ENCODE assay signal across 8 cellular contexts in the genomic region with DNA sequence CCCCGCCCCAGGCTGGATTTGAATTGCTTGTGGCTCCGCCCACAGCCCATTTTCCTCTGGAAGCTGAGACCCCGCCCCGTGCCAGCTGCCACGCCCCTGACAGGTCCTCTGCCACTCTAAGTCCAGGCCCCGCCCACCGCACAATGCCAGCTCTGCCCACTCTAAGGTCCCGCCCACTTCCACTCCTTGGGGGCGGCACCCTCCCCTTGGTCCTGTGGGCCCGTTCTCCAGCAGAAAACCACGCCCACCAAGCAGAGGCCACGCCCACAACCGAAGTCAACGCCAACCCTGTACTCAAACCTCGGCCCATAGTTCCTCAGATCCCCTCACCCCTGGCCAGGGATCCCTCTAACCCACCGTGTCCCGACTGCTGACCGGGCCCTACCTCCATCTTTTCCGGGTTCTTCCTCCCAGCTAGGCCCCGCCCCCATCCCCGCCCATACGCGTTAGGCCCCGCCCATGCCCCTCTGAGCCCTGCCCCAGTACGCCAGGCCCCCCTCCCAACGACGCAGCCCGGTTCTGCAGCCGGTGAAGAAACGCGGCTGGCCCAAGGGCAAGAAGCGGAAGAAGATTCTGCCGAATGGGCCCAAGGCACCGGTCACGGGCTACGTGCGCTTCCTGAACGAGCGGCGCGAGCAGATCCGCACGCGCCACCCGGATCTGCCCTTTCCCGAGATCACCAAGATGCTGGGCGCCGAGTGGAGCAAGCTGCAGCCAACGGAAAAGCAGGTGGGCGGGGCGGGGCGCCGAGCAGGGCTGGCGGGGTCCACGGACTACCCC. TPM values are rescaled to one million over a fixed set of nuclear protein-coding genes. Genes with fewer than 3 reads are reported as not detected.
DNase-seq lines count a peak whose midpoint lies in the region; ATAC-seq and TF ChIP-seq lines count a peak whose summit lies in the region.

No MANE protein-coding gene starts in this region.

- H2AFZ ChIP-seq in neural progenitor cell (replicated peaks): no peak overlapping the region

- peak overlapping the region; percentile 92 for H3K4me2 ChIP-seq in DOHH2 (ENCODE audit: low read length)
- H3K4me2 ChIP-seq in neural progenitor cell: peak overlapping the region; percentile 93

- peaks cover 7% of the 10 kb centered on the region for H3K36me3 Mint-ChIP-seq in neural progenitor cell

- no peaks in the 10 kb centered on the region for H3K9me2 ChIP-seq in DOHH2 (replicated peaks; ENCODE audit: control insufficient read depth, low read length)

- DNase-seq in LNCaP clone FGC (ENCODE audit: low read depth) (peak; percentile 89), SIG-M5 treated with dmso at 0.1 percent for 504 hours (lab: John Stamatoyannopoulos, UW; ENCODE audit: unreplicated experiment) (peak; percentile 93), activated gamma-delta T cell treated with Interleukin-2 at 50 U/mL for 16 hours (peak; percentile 70), foreskin keratinocyte (peak; percentile 64 to 87), neural progenitor cell (ENCODE audit: low spot score) (peak; percentile 98), stomach (peak; percentile 96)

- no peak overlapping the region for H3K9ac ChIP-seq in neural progenitor cell

- ATAC-seq in foreskin keratinocyte (peak; percentile 50), GM21737 (IDR thresholded peaks at IDR 0.05; ENCODE audit: unreplicated experiment) (no peak)

- peaks cover 16% of the 10 kb centered on the region for H3K36me3 ChIP-seq in DOHH2 (ENCODE audit: control insufficient read depth, low read length)
- no peaks in the 10 kb centered on the region for H3K36me3 ChIP-seq in neural progenitor cell
- peaks cover 0 to 24% (median 19%) of the 10 kb centered on the region in 4 donors for H3K36me3 ChIP-seq in stomach

- TF ChIP-seq CTCF in DOHH2 (IDR thresholded peaks at IDR 0.05; ENCODE audit: low read depth, low read length, poor library complexity, severe bottlenecking) (no peak), LNCaP clone FGC (IDR thresholded peaks at IDR 0.05; ENCODE audit: control insufficient read depth, extremely low read depth, insufficient read depth) (no peak), foreskin keratinocyte (conservative IDR thresholded peaks at IDR 0.05) (no peak), neural progenitor cell (IDR thresholded peaks at IDR 0.05) (no peak), stomach (IDR thresholded peaks at IDR 0.05) (no peak)

- peak overlapping the region; percentile 88 for H3K4me3 Mint-ChIP-seq in neural progenitor cell

- H3K9me3 ChIP-seq in DOHH2 (ENCODE audit: control insufficient read depth, insufficient read depth, low read length) (no peaks in the 10 kb centered on the region), neural progenitor cell (ENCODE audit: low read depth) (no peaks in the 10 kb centered on the region), stomach (no peaks in the 10 kb centered on the region)

- intact Hi-C loops in stomach (cut with DNase I; ENCODE audit: low total_unique reads): no loop called here

- peaks cover 23% of the 10 kb centered on the region for H3K4me1 Mint-ChIP-seq in neural progenitor cell

- H3K27ac ChIP-seq in DOHH2 (ENCODE audit: low read depth, low read length): no peak overlapping the region
- H3K27ac ChIP-seq in foreskin keratinocyte: no peak overlapping the region
- H3K27ac ChIP-seq in neural progenitor cell: no peak overlapping the region
- peak overlapping the region; percentile 15 to 93 (median 87) for H3K27ac ChIP-seq in stomach

- peaks cover 10% of the 10 kb centered on the region for H3K4me1 ChIP-seq in DOHH2 (ENCODE audit: control insufficient read depth, low read length)
- H3K4me1 ChIP-seq in foreskin keratinocyte: no peaks in the 10 kb centered on the region
- peaks cover 15% of the 10 kb centered on the region for H3K4me1 ChIP-seq in neural progenitor cell
- H3K4me1 ChIP-seq in stomach: peaks cover 23 to 51% (median 40%) of the 10 kb centered on the region in 4 donors

- TF ChIP-seq POLR2A in stomach (IDR thresholded peaks at IDR 0.05): no peak

- H3K27me3 Mint-ChIP-seq in neural progenitor cell (ENCODE audit: insufficient read depth, low read depth): peaks cover 7% of the 10 kb centered on the region

- no peak overlapping the region for H3K27ac Mint-ChIP-seq in neural progenitor cell

- no peaks in the 10 kb centered on the region for H3K9me3 Mint-ChIP-seq in neural progenitor cell

- H3K27me3 ChIP-seq in DOHH2 (ENCODE audit: control insufficient read depth, low read length) (no peaks in the 10 kb centered on the region), foreskin keratinocyte (no peaks in the 10 kb centered on the region), neural progenitor cell (peaks cover 45% of the 10 kb centered on the region), stomach (no peaks in the 10 kb centered on the region)

- TF ChIP-seq EP300 in stomach (IDR thresholded peaks at IDR 0.05): no peak

- H4K20me1 ChIP-seq in DOHH2 (ENCODE audit: control insufficient read depth, insufficient read depth, low read depth, low read length): no peaks in the 10 kb centered on the region; the same call in 1 of the 2 replicates
- peaks cover 57% of the 10 kb centered on the region for H4K20me1 ChIP-seq in neural progenitor cell (ENCODE audit: low read depth)

- no peaks in the 10 kb centered on the region; the same call in 1 of the 2 replicates for H3F3A ChIP-seq in DOHH2 (ENCODE audit: control insufficient read depth, insufficient read depth)
- H3F3A ChIP-seq in neural progenitor cell (ENCODE audit: low read depth): peaks cover 48% of the 10 kb centered on the region

- peak overlapping the region; percentile 93 for H3K4me3 ChIP-seq in DOHH2 (ENCODE audit: low read length)
- H3K4me3 ChIP-seq in LNCaP clone FGC (ENCODE audit: low read depth, low read length): peak overlapping the region; percentile 99
- peak overlapping the region; percentile 95 for H3K4me3 ChIP-seq in neural progenitor cell
- H3K4me3 ChIP-seq in stomach: peak overlapping the region; percentile 89 to 97 (median 91)

- WGBS in stomach, 5 donors: 56 to 63% (median 59%) methylated on average over 54 to 55 of the region's 55 CpGs

- H3K79me2 ChIP-seq in DOHH2 (ENCODE audit: control insufficient read depth, low read length): peaks cover 6% of the 10 kb centered on the region
- H3K79me2 ChIP-seq in neural progenitor cell (ENCODE audit: low read depth): peaks cover 6% of the 10 kb centered on the region

RNA-seq across cellular contexts. Expression of a gene that starts 1.3 kb away (rescaled TPM):
- total RNA-seq in foreskin keratinocyte (51.9 and 59.9 TPM in 2 replicates), neural progenitor cell (ENCODE audit: low replicate concordance) (51.4 and 135 TPM in 2 replicates), stomach (100 to 1,000 TPM in 3 of 5 donors, 10 to 100 TPM in 2; 39.8 to 638 (median 160) TPM)
- polyA plus RNA-seq in foreskin keratinocyte (72.2 and 77.7 TPM in 2 replicates), stomach (100 to 1,000 TPM in 1 of 3 donors, 10 to 100 TPM in 2; 79.5 to 103 (median 80.6) TPM)

RNA-seq across cellular contexts. Expression of a gene that starts 11.2 kb away (rescaled TPM):
- total RNA-seq in foreskin keratinocyte: not detected in 2 replicates
- 0.01 TPM in 1 of 2 replicates, not detected in the other for polyA plus RNA-seq in foreskin keratinocyte
- 0.09 TPM in 1 of 2 replicates, not detected in the other for total RNA-seq in neural progenitor cell (ENCODE audit: low replicate concordance)
- 1 to 10 TPM in 1 of 5 donors, not detected in 4; 2.9 TPM for total RNA-seq in stomach
- 1 to 10 TPM in 2 of 3 donors, under 1 TPM in 1; 0.75 to 2.0 (median 1.1) TPM for polyA plus RNA-seq in stomach

RNA-seq across cellular contexts. Expression of a gene that starts 16.7 kb away (rescaled TPM):
- total RNA-seq in foreskin keratinocyte: 49.1 and 57.5 TPM in 2 replicates
- polyA plus RNA-seq in foreskin keratinocyte: 56.0 and 62.9 TPM in 2 replicates
- 34.1 and 47.6 TPM in 2 replicates for total RNA-seq in neural progenitor cell (ENCODE audit: low replicate concordance)
- 10 to 100 TPM in 4 of 5 donors, under 1 TPM in 1; 0.58 to 96.4 (median 62.5) TPM for total RNA-seq in stomach
- 10 to 100 TPM in 2 of 3 donors, 1 to 10 TPM in 1; 8.2 to 35.6 (median 34.1) TPM for polyA plus RNA-seq in stomach

RNA-seq across cellular contexts. Expression of a gene that starts 32.6 kb away (rescaled TPM):
- total RNA-seq in foreskin keratinocyte: 0.46 and 0.82 TPM in 2 replicates
- 0.62 and 0.91 TPM in 2 replicates for polyA plus RNA-seq in foreskin keratinocyte
- 0.09 TPM in 1 of 2 replicates, not detected in the other for total RNA-seq in neural progenitor cell (ENCODE audit: low replicate concordance)
- total RNA-seq in stomach: 1 to 10 TPM in 1 of 5 donors, under 1 TPM in 1, not detected in 3; 0.37 to 1.0 TPM
- 1 to 10 TPM in 2 of 3 donors, under 1 TPM in 1; 0.50 to 2.6 (median 1.2) TPM for polyA plus RNA-seq in stomach

RNA-seq across cellular contexts. Expression of a gene that starts 35.1 kb away (rescaled TPM):
- total RNA-seq in foreskin keratinocyte (not detected in 2 replicates), neural progenitor cell (ENCODE audit: low replicate concordance) (not detected in 2 replicates), stomach (not detected)
- polyA plus RNA-seq in foreskin keratinocyte (not detected in 2 replicates), stomach (under 1 TPM in 2 of 3 donors, not detected in 1; 0.28 to 1.00 TPM)

Comparison
In these comparisons a context has a peak if more than half of its experiments do, and no peak if none do; other contexts are left out.
1. H3K27ac ChIP-seq: peak in stomach (5 of 5); none in DOHH2 (single experiment), foreskin keratinocyte (single experiment) and neural progenitor cell (single experiment).
2. Peak in every context shown above with its lines, with median percentiles within 50 percentile points of each other: H3K4me3 ChIP-seq and DNase-seq.